7 cellular contexts compared by ENCODE assay signal in genomic region chr7:25951414-25952276, GRCh38.
DNase-seq lines count a peak whose midpoint lies in the region; ATAC-seq and TF ChIP-seq lines count a peak whose summit lies in the region.

No MANE protein-coding gene starts in this region.

- H3K9me3 ChIP-seq in Karpas-422 (ENCODE audit: low read length) (no peaks in the 10 kb centered on the region), thoracic aorta (no peaks in the 10 kb centered on the region)

- no peaks in the 10 kb centered on the region for H3K36me3 Mint-ChIP-seq in activated naive CD8-positive, alpha-beta T cell treated with anti-CD3 and anti-CD28 coated beads, Interleukin-2, amount 50 U/mL, for 24 hours (ENCODE audit: low read depth)

- peak overlapping the region; percentile 48 for H3K4me3 Mint-ChIP-seq in activated naive CD8-positive, alpha-beta T cell treated with anti-CD3 and anti-CD28 coated beads, Interleukin-2, amount 50 U/mL, for 24 hours

- peaks cover 21% of the 10 kb centered on the region for H3K27me3 Mint-ChIP-seq in activated naive CD8-positive, alpha-beta T cell treated with anti-CD3 and anti-CD28 coated beads, Interleukin-2, amount 50 U/mL, for 24 hours

- H2AFZ ChIP-seq in Karpas-422 (ENCODE audit: low read length): peak overlapping the region; percentile 97

- H3K27me3 ChIP-seq in Karpas-422 (ENCODE audit: low read length): no peaks in the 10 kb centered on the region
- no peaks in the 10 kb centered on the region for H3K27me3 ChIP-seq in thoracic aorta (replicated peaks; ENCODE audit: insufficient read depth)

- H3K27ac ChIP-seq in Karpas-422 (ENCODE audit: low read length) (no peak overlapping the region), thoracic aorta (no peak overlapping the region)

- DNase-seq in Karpas-422 (peak; percentile 46), left lobe of liver (ENCODE audit: low spot score) (peak; percentile 54), thoracic aorta (ENCODE audit: low spot score) (no peak), activated gamma-delta T cell treated with Interleukin-2 at 50 U/mL for 16 hours (no peak)
- no peak for DNase-seq in activated naive CD8-positive, alpha-beta T cell treated with anti-CD3 and anti-CD28 coated beads, Interleukin-2, amount 50 U/mL, for 24 hours

- H3K27ac Mint-ChIP-seq in activated naive CD8-positive, alpha-beta T cell treated with anti-CD3 and anti-CD28 coated beads, Interleukin-2, amount 50 U/mL, for 24 hours: no peak overlapping the region

- H4K20me1 ChIP-seq in Karpas-422 (ENCODE audit: insufficient read depth, low read depth, low read length): no peaks in the 10 kb centered on the region; the same call in 1 of the 2 replicates

- peaks cover 8% of the 10 kb centered on the region for H3K4me1 Mint-ChIP-seq in activated naive CD8-positive, alpha-beta T cell treated with anti-CD3 and anti-CD28 coated beads, Interleukin-2, amount 50 U/mL, for 24 hours

- TF ChIP-seq CTCF in thoracic aorta (IDR thresholded peaks at IDR 0.05): no peak

- peak; percentile 42 for TF ChIP-seq POLR2A in GM10847 (IDR thresholded peaks at IDR 0.05; ENCODE audit: extremely low read depth, insufficient read length)

- peak; percentile 42 for ATAC-seq in GM21447 (IDR thresholded peaks at IDR 0.05; ENCODE audit: unreplicated experiment)
- ATAC-seq in activated naive CD8-positive, alpha-beta T cell treated with anti-CD3 and anti-CD28 coated beads, Interleukin-2, amount 50 U/mL, for 24 hours: peak; percentile 53
- ATAC-seq in left lobe of liver: peak; percentile 73
- ATAC-seq in thoracic aorta (ENCODE audit: insufficient number of reproducible peaks, low FRiP score, low read depth): no peak

- H3K4me1 ChIP-seq in Karpas-422 (ENCODE audit: low read length): peaks cover 43% of the 10 kb centered on the region
- H3K4me1 ChIP-seq in thoracic aorta (ENCODE audit: control insufficient read depth in 1 of 2, low read depth in 2 of 2): peaks cover 5 to 21% of the 10 kb centered on the region in 2 donors

- peak overlapping the region; percentile 83 for H3K4me2 ChIP-seq in Karpas-422 (ENCODE audit: low read depth, low read length, poor library complexity, severe bottlenecking)

- H3K9me2 ChIP-seq in Karpas-422 (replicated peaks; ENCODE audit: insufficient read depth, low read length): no peaks in the 10 kb centered on the region

- peak overlapping the region; percentile 63 for H3K9ac ChIP-seq in Karpas-422 (ENCODE audit: low read length)

- H3K36me3 ChIP-seq in Karpas-422 (ENCODE audit: insufficient read depth, low read length) (no peaks in the 10 kb centered on the region), thoracic aorta (no peaks in the 10 kb centered on the region)

- H3K4me3 ChIP-seq in Karpas-422 (ENCODE audit: low read length): peak overlapping the region; percentile 70
- H3K4me3 ChIP-seq in thoracic aorta: peak overlapping the region; percentile 77

- no peaks in the 10 kb centered on the region for H3K9me3 Mint-ChIP-seq in activated naive CD8-positive, alpha-beta T cell treated with anti-CD3 and anti-CD28 coated beads, Interleukin-2, amount 50 U/mL, for 24 hours

- no peaks in the 10 kb centered on the region for H3K79me2 ChIP-seq in Karpas-422 (ENCODE audit: low read length)

Comparison
In these comparisons a context has a peak if more than half of its experiments do, and no peak if none do; other contexts are left out.
1. DNase-seq: peak in Karpas-422 (single experiment) and left lobe of liver (single experiment); none in activated naive CD8-positive, alpha-beta T cell treated with anti-CD3 and anti-CD28 coated beads, Interleukin-2, amount 50 U/mL, for 24 hours (single experiment), thoracic aorta (single experiment) and activated gamma-delta T cell treated with Interleukin-2 at 50 U/mL for 16 hours (single experiment).